In the genomic region with DNA sequence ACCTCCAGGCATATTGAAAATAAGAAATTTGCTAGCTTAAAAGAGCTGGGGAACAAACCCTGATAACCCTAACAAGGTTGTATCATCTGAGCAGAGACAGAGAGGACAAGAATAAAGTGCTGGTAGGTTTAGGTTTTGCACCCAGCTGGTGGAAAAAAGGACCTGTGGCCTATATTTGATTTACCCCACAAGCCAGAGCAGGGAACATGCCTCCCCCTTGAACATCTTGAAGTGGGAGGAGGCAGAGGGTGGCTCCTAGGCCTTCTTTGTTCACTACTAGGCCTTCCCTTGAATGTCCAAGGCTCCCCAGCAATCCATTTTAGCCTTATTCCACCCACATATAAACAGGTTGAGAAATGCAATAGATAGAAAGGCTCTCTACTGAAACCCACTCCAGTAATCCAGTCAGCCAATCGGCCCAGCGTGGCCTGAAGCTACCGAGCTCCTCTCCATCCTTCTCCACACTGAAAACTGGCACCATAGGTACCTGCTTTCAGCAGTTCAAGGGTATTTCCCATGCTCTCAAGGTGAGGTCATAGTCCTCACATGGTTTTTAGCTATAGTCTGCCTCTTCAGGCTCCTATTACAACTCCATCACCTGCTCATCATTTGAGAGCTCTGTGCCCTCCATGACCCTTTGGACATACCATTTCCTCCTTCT, we compare ENCODE assay signal across 11 cellular contexts. TPM values are rescaled to one million over a fixed set of nuclear protein-coding genes. Genes with fewer than 3 reads are reported as not detected.
DNase-seq lines count a peak whose midpoint lies in the region; ATAC-seq and TF ChIP-seq lines count a peak whose summit lies in the region.
"Had no signal": no experiment of that assay in that cellular context is flagged by ENCODE, and none has a peak within 500 bp of the region (broad histone marks: within the 10 kb centered on the region; RNA-seq: fewer than 3 reads in every experiment).

No MANE protein-coding gene starts in this region.

- 75 to 91% methylated on average over 3 of the region's 3 CpGs for WGBS in esophagus squamous epithelium, 2 donors
- 67 to 96% (median 94%) methylated on average over 3 of the region's 3 CpGs for WGBS in stomach, 5 donors

- H3K9me3 ChIP-seq in esophagus squamous epithelium (no peaks in the 10 kb centered on the region), stomach (no peaks in the 10 kb centered on the region)

- peak; percentile 11 to 83 (median 45) for ATAC-seq in T-cell (replicated peaks in 1 of 4)
- ATAC-seq in GM18519 (IDR thresholded peaks at IDR 0.05; ENCODE audit: low FRiP score, unreplicated experiment): no peak

- TF ChIP-seq CTCF in esophagus squamous epithelium (IDR thresholded peaks at IDR 0.05) (no peak), stomach (IDR thresholded peaks at IDR 0.05) (no peak)

- H3K36me3 Mint-ChIP-seq in activated T-cell treated with anti-CD3 and anti-CD28 coated beads, Interleukin-2, amount 50 U/mL, for 24 hours (ENCODE audit: low read depth): peaks cover 73% of the 10 kb centered on the region
- H3K36me3 Mint-ChIP-seq in T-cell: peaks cover 22% of the 10 kb centered on the region

- no peak for TF ChIP-seq EP300 in stomach (IDR thresholded peaks at IDR 0.05)

- POLR2A ChIA-PET in T-cell (lab: Charles Lee): interaction anchor here in 1 of 2 donors (0.5 to 2.2 kb wide), 10 partner anchors 9 to 132 kb away, joined by 3 to 7 read pairs (median 3); no protein-coding TSS in a partner anchor

- CTCF ChIA-PET in T-cell (lab: Charles Lee): interaction anchor here in 1 of 2 donors (0.6 to 1.5 kb wide), 5 partner anchors 9 to 67 kb away, joined by 3 to 9 read pairs (median 6); no protein-coding TSS in a partner anchor

- DNase-seq in activated T-cell treated with anti-CD3 and anti-CD28 coated beads, Interleukin-2, amount 50 U/mL, for 24 hours: no peak
- DNase-seq in activated T-cell treated with anti-CD3 and anti-CD28 coated beads for 4 hours (no peak), T-cell (peak in 13 of 34 experiments; percentile 22 to 50 (median 35)), esophagus squamous epithelium (lab: John Stamatoyannopoulos, UW) (no peak), stomach (no peak), COR-L47 (lab: John Stamatoyannopoulos, UW) (no peak), DMS 273 treated with DMSO at 0.1 percent for 48 hours (lab: John Stamatoyannopoulos, UW) (no peak)
- DNase-seq: glutamatergic neuron, midbrain, SHP77 had no signal

- H3K27me3 ChIP-seq in esophagus squamous epithelium: no peaks in the 10 kb centered on the region
- no peaks in the 10 kb centered on the region for H3K27me3 ChIP-seq in stomach

- H3K4me3 ChIP-seq in esophagus squamous epithelium (no peak overlapping the region), stomach (no peak overlapping the region)

- peaks cover 96% of the 10 kb centered on the region for H3K4me1 Mint-ChIP-seq in activated T-cell treated with anti-CD3 and anti-CD28 coated beads, Interleukin-2, amount 50 U/mL, for 24 hours (ENCODE audit: low read depth)
- H3K4me1 Mint-ChIP-seq in T-cell: peaks cover 95 to 99% (median 96%) of the 10 kb centered on the region in 3 donors

- H3K4me1 ChIP-seq in esophagus squamous epithelium (peaks cover 19 to 94% (median 28%) of the 10 kb centered on the region in 3 donors), stomach (peaks cover 10 to 97% (median 53%) of the 10 kb centered on the region in 4 donors)

- intact Hi-C loops in esophagus squamous epithelium (cut with DNase I): no loop called here
- intact Hi-C loops in stomach (cut with DNase I; ENCODE audit: low total_unique reads): no loop called here

- peaks cover 6% of the 10 kb centered on the region for H3K9me3 Mint-ChIP-seq in activated T-cell treated with anti-CD3 and anti-CD28 coated beads, Interleukin-2, amount 50 U/mL, for 24 hours
- H3K9me3 Mint-ChIP-seq in T-cell: peaks cover 0 to 6% (median 0%) of the 10 kb centered on the region in 3 donors

- peak overlapping the region; percentile 62 for H3K4me3 Mint-ChIP-seq in activated T-cell treated with anti-CD3 and anti-CD28 coated beads, Interleukin-2, amount 50 U/mL, for 24 hours
- peak overlapping the region; percentile 29 to 74 (median 46) for H3K4me3 Mint-ChIP-seq in T-cell

- no peak for TF ChIP-seq POLR2A in esophagus squamous epithelium (IDR thresholded peaks at IDR 0.05)
- TF ChIP-seq POLR2A in stomach (IDR thresholded peaks at IDR 0.05): no peak

- H3K27ac Mint-ChIP-seq in activated T-cell treated with anti-CD3 and anti-CD28 coated beads, Interleukin-2, amount 50 U/mL, for 24 hours: peak overlapping the region; percentile 99
- peak overlapping the region; percentile 79 to 88 for H3K27ac Mint-ChIP-seq in T-cell

- peak overlapping the region in 3 of 4 donors; percentile 36 to 65 (median 55) for H3K27ac ChIP-seq in esophagus squamous epithelium
- H3K27ac ChIP-seq in stomach: peak overlapping the region in 3 of 5 donors; percentile 52 to 55 (median 52)

- peaks cover 0 to 4% (median 0%) of the 10 kb centered on the region in 3 donors for H3K36me3 ChIP-seq in esophagus squamous epithelium
- no peaks in the 10 kb centered on the region for H3K36me3 ChIP-seq in stomach

- H3K27me3 Mint-ChIP-seq in activated T-cell treated with anti-CD3 and anti-CD28 coated beads, Interleukin-2, amount 50 U/mL, for 24 hours: no peaks in the 10 kb centered on the region
- H3K27me3 Mint-ChIP-seq in T-cell: no peaks in the 10 kb centered on the region

RNA-seq across cellular contexts. Expression of gene FNBP1, which starts 12.0 kb away (rescaled TPM):
- total RNA-seq in T-cell (100 to 1,000 TPM; 166 to 211 (median 182) TPM), esophagus squamous epithelium (10 to 100 TPM; 19.7 to 47.7 (median 26.2) TPM), stomach (100 to 1,000 TPM in 1 of 5 donors, 10 to 100 TPM in 4; 52.7 to 129 (median 69.6) TPM)
- 10 to 100 TPM in 2 of 3 donors, 1 to 10 TPM in 1; 9.0 to 19.7 (median 10.4) TPM for polyA plus RNA-seq in stomach

RNA-seq across cellular contexts. Expression of gene GPR107, which starts 22.8 kb away (rescaled TPM):
- total RNA-seq in T-cell (10 to 100 TPM; 21.3 to 29.1 (median 22.1) TPM), esophagus squamous epithelium (10 to 100 TPM; 18.9 to 27.0 (median 23.2) TPM), stomach (10 to 100 TPM in 4 of 5 donors, 1 to 10 TPM in 1; 5.3 to 37.8 (median 21.4) TPM)
- polyA plus RNA-seq in stomach: 1 to 10 TPM; 3.4 to 7.9 (median 6.4) TPM
